In the genomic region with DNA sequence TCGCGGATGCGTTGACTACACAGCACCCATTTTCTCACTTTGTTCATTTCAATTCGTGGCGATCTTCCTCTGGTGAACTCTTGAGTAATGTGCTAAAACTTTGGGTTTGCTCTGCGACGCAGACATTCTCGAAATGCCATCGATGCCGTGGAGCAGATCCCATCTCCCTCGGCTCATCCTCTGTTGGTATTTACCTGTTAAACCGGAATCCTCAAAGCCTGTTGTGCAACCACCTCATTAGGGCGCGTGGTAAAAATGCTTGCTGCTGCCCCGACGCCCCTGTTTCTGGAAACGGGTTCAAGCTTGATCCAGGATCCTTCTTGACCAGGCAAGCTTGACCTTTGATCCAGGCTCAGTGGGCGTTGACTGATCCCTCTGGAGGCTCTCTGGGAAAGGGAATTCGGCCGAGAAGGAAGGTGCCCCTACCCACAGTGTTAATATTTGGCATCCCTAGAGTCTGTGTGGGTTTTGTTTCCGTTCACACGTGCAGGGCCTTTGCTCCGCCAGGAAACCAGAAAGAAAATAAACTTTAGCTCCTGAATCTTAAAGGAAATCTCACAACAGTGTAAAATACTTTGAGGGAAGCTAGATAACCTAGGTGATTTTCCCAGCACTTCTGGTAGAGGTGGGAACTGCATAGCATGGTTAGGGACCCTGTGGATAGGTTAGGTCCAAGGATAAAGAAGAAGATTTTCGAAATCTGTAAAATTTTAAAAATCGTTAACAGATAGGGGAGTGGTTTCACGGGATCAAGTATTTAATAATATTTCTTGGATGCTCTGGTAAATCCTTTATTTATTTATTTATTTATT, we compare ENCODE assay signal across 8 cellular contexts. TPM values are rescaled to one million over a fixed set of nuclear protein-coding genes. Genes with fewer than 3 reads are reported as not detected.
A peak's percentile ranks its signal among the peaks of the same experiment; 100 is the strongest.
DNase-seq lines count a peak whose midpoint lies in the region; ATAC-seq and TF ChIP-seq lines count a peak whose summit lies in the region.

No MANE protein-coding gene starts in this region.

- peak overlapping the region; percentile 99 for H3K9ac ChIP-seq in HUES6 (ENCODE audit: low read length)

- H3K36me3 ChIP-seq in HUES6 (ENCODE audit: control insufficient read depth, insufficient read depth, low read length) (peaks cover 14% of the 10 kb centered on the region; the same call in 1 of the 2 replicates), lower lobe of right lung (no peaks in the 10 kb centered on the region), stomach (no peaks in the 10 kb centered on the region)

- no peaks in the 10 kb centered on the region for H3K9me3 ChIP-seq in HUES6 (ENCODE audit: control insufficient read depth, insufficient read depth, low read depth, low read length)
- no peaks in the 10 kb centered on the region for H3K9me3 ChIP-seq in lower lobe of right lung
- H3K9me3 ChIP-seq in stomach = no peaks in the 10 kb centered on the region

- H3K27me3 ChIP-seq in HUES6 (ENCODE audit: control insufficient read depth, insufficient read depth, low read length) (no peaks in the 10 kb centered on the region), lower lobe of right lung (ENCODE audit: low read depth) (no peaks in the 10 kb centered on the region), stomach (no peaks in the 10 kb centered on the region)

- no peak for TF ChIP-seq POLR2A in stomach (IDR thresholded peaks at IDR 0.05)

- 1 to 3% (median 1%) methylated on average over 26 of the region's 26 CpGs for WGBS in stomach, 5 donors

- H3K4me1 ChIP-seq in HUES6 (ENCODE audit: control insufficient read depth, insufficient read depth, low read length) (peaks cover 23% of the 10 kb centered on the region), lower lobe of right lung (peaks cover 58% of the 10 kb centered on the region), stomach (peaks cover 47 to 64% (median 59%) of the 10 kb centered on the region in 4 donors)

- ATAC-seq in lower lobe of right lung (peak; percentile 25 to 36), HG03571 (IDR thresholded peaks at IDR 0.05; ENCODE audit: unreplicated experiment) (no peak)

- TF ChIP-seq CTCF in lower lobe of right lung (IDR thresholded peaks at IDR 0.05) (no peak), stomach (IDR thresholded peaks at IDR 0.05) (peak in 1 of 7 experiments; percentile 16), GM20000 (IDR thresholded peaks at IDR 0.05; ENCODE audit: extremely low read depth, missing control alignments) (no peak)

- no peak for TF ChIP-seq EP300 in stomach (IDR thresholded peaks at IDR 0.05)

- intact Hi-C loops in lower lobe of right lung (cut with DNase I) = no loop called here
- intact Hi-C loops in stomach (cut with DNase I; ENCODE audit: low total_unique reads) = no loop called here

- H3K27ac ChIP-seq in HUES6 (ENCODE audit: low read depth, low read length) = peak overlapping the region; percentile 100
- peak overlapping the region; percentile 99 for H3K27ac ChIP-seq in lower lobe of right lung
- peak overlapping the region; percentile 95 to 99 (median 99) for H3K27ac ChIP-seq in stomach

- peak; percentile 39 for DNase-seq in DMS79 treated with DMSO at 0.1 percent for 48 hours (lab: John Stamatoyannopoulos, UW)
- DNase-seq in T-helper 2 cell = peak in 3 of 5 experiments; percentile 1 to 54 (median 27)
- peak; percentile 65 for DNase-seq in dermis blood vessel endothelial cell
- peak; percentile 49 for DNase-seq in lower lobe of right lung
- peak; percentile 34 for DNase-seq in stomach
- no peak for DNase-seq in GM20000 (ENCODE audit: low spot score)

- peak overlapping the region; percentile 100 for H3K4me3 ChIP-seq in HUES6 (ENCODE audit: low read depth, low read length)
- peak overlapping the region; percentile 94 for H3K4me3 ChIP-seq in lower lobe of right lung
- H3K4me3 ChIP-seq in stomach = peak overlapping the region; percentile 69 to 98 (median 92)

RNA-seq across cellular contexts. Expression of a gene that starts 1.0 kb away (rescaled TPM):
- total RNA-seq in dermis blood vessel endothelial cell (62.8 and 99.5 TPM in 2 replicates), lower lobe of right lung (109 TPM), stomach (100 to 1,000 TPM in 4 of 5 donors, 10 to 100 TPM in 1; 53.3 to 227 (median 171) TPM)
- polyA plus RNA-seq in stomach = 10 to 100 TPM; 38.4 to 74.3 (median 51.5) TPM
